ENCODE assay signal across 28 cellular contexts in genomic region chr14:100252684-100253083, GRCh38.
"Had no signal": no experiment of that assay in that cellular context is flagged by ENCODE, and none has a peak within 500 bp of the region (broad histone marks: within the 10 kb centered on the region; RNA-seq: fewer than 3 reads in every experiment).

No MANE protein-coding gene starts in this region.

- H3K27me3 ChIP-seq: adrenal gland, ascending aorta, brain microvascular endothelial cell, esophagus muscularis mucosa, hepatocyte had no signal

- H3K4me2 ChIP-seq: hepatocyte had no signal

- H3K27ac Mint-ChIP-seq: activated B cell treated with CpG ODN at 0.5 μM for 24 hours; activated T-helper 1 cell treated with anti-CD3 and anti-CD28 coated beads, Interleukin-12 subunit alpha, Interleukin-12 subunit beta, Interleukin-2, Interleukin-4 antibody, amounts not matched to agents 30 ng/mL and 10 ng/mL and 1 ng/mL, durations not matched to agents 14 hours and 24 hours and 36 hours; type B pancreatic cell had no signal

- H3K4me3 Mint-ChIP-seq: activated B cell treated with CpG ODN at 0.5 μM for 24 hours; activated T-helper 1 cell treated with anti-CD3 and anti-CD28 coated beads, Interleukin-12 subunit alpha, Interleukin-12 subunit beta, Interleukin-2, Interleukin-4 antibody, amounts not matched to agents 30 ng/mL and 10 ng/mL and 1 ng/mL, durations not matched to agents 14 hours and 24 hours and 36 hours; neural crest cell; stimulated activated effector memory CD8-positive, alpha-beta T cell treated with anti-CD3 and anti-CD28 coated beads, Interleukin-12 subunit alpha, Interleukin-12 subunit beta, amount 100 ng/mL, for 72 hours; type B pancreatic cell had no signal

- H3K36me3 ChIP-seq: adrenal gland, ascending aorta, brain microvascular endothelial cell, esophagus muscularis mucosa, left ventricle myocardium inferior had no signal

- DNase-seq: activated B cell treated with CpG ODN at 0.5 μM for 24 hours; activated CD4-positive, alpha-beta T cell treated with anti-CD3 and anti-CD28 coated beads for 4 hours; activated CD4-positive, alpha-beta T cell treated with anti-CD3 and anti-CD28 coated beads, Interleukin-2, amount 50 U/mL, for 48 hours; activated CD8-positive, alpha-beta memory T cell treated with anti-CD3 and anti-CD28 coated beads, Interleukin-2, amount 50 U/mL, for 48 hours; activated gamma-delta T cell; adrenal gland; brain microvascular endothelial cell; caudate nucleus; effector memory CD4-positive, alpha-beta T cell; glutamatergic neuron; left ventricle myocardium inferior; mammary epithelial cell; posterior cingulate gyrus; small intestine; stimulated activated CD4-positive, alpha-beta T cell treated with anti-CD3 and anti-CD28 coated beads, Interleukin-2, amount 100 ng/mL, for 24 hours; T1000 had no signal

- H3K9me3 Mint-ChIP-seq: activated B cell treated with CpG ODN at 0.5 μM for 24 hours; activated T-helper 1 cell treated with anti-CD3 and anti-CD28 coated beads, Interleukin-12 subunit alpha, Interleukin-12 subunit beta, Interleukin-2, Interleukin-4 antibody, amounts not matched to agents 30 ng/mL and 10 ng/mL and 1 ng/mL, durations not matched to agents 14 hours and 24 hours and 36 hours; neural crest cell; stimulated activated effector memory CD8-positive, alpha-beta T cell treated with anti-CD3 and anti-CD28 coated beads, Interleukin-12 subunit alpha, Interleukin-12 subunit beta, amount 100 ng/mL, for 72 hours; type B pancreatic cell had no signal

- FAIRE-seq: colon, endothelial cell of umbilical vein, frontal cortex, small intestine had no signal

- H3K27ac ChIP-seq: adrenal gland, ascending aorta, brain microvascular endothelial cell, esophagus muscularis mucosa, hepatocyte, left ventricle myocardium inferior had no signal

- H3K9me3 ChIP-seq: adrenal gland, ascending aorta, esophagus muscularis mucosa, left ventricle myocardium inferior had no signal

- H2AFZ ChIP-seq: hepatocyte had no signal

- ATAC-seq: sciatic nerve; stimulated activated effector memory CD8-positive, alpha-beta T cell treated with anti-CD3 and anti-CD28 coated beads, Interleukin-12 subunit alpha, Interleukin-12 subunit beta, amount 100 ng/mL, for 72 hours had no signal

- H3K27me3 Mint-ChIP-seq: activated B cell treated with CpG ODN at 0.5 μM for 24 hours; activated naive CD8-positive, alpha-beta T cell; type B pancreatic cell had no signal

- H3K36me3 Mint-ChIP-seq: activated naive CD8-positive, alpha-beta T cell had no signal

- H3K4me3 ChIP-seq: adrenal gland, ascending aorta, esophagus muscularis mucosa, hepatocyte, left ventricle myocardium inferior had no signal
